28 cellular contexts compared by ENCODE assay signal in the genomic region with DNA sequence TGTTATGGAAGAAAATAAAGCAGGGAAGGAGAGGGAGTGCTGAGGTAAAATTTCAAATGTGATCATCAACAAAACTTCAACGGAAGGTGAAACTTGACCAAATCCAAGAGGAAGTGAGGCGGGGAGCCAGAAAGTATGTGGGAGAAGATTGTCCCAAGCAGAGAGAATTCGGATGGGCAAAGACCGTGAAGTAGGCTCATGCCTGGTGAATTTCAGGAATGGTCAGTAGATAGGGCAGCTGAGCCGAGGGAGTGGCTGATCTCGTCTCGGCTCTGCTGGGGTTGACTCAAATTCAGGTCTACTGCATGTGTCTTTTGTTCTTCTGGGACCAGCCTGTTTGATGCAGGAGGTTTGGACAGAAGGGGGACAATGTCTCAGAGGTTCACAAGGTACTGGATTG. TPM values are rescaled to one million over a fixed set of nuclear protein-coding genes. Genes with fewer than 3 reads are reported as not detected.
"Had no signal": no experiment of that assay in that cellular context is flagged by ENCODE, and none has a peak within 500 bp of the region (broad histone marks: within the 10 kb centered on the region; RNA-seq: fewer than 3 reads in every experiment).

No MANE protein-coding gene starts in this region.

- H3K9me3 ChIP-seq: breast epithelium, MG63 had no signal

- H3K36me3 Mint-ChIP-seq: activated naive CD4-positive, alpha-beta T cell treated with anti-CD3 and anti-CD28 coated beads, Interleukin-2, amount 50 U/mL, for 24 hours had no signal

- H3K4me3 Mint-ChIP-seq: activated CD8-positive, alpha-beta T cell treated with anti-CD3 and anti-CD28 coated beads for 36 hours; activated naive CD4-positive, alpha-beta T cell treated with anti-CD3 and anti-CD28 coated beads, Interleukin-2, amount 50 U/mL, for 24 hours had no signal

- H3K4me1 Mint-ChIP-seq: activated naive CD4-positive, alpha-beta T cell treated with anti-CD3 and anti-CD28 coated beads, Interleukin-2, amount 50 U/mL, for 24 hours had no signal

- H3K4me3 ChIP-seq: breast epithelium, MG63, SK-N-MC had no signal

- H3K27me3 ChIP-seq: MG63 had no signal

- H3K27ac Mint-ChIP-seq: activated CD8-positive, alpha-beta T cell treated with anti-CD3 and anti-CD28 coated beads for 36 hours; activated naive CD4-positive, alpha-beta T cell treated with anti-CD3 and anti-CD28 coated beads, Interleukin-2, amount 50 U/mL, for 24 hours had no signal

- H3K27ac ChIP-seq: breast epithelium, SK-N-MC had no signal

- ATAC-seq: activated CD4-positive, CD25-positive, alpha-beta regulatory T cell treated with anti-CD3 and anti-CD28 coated beads, Interleukin-2, amount 50 U/mL, for 24 hours; activated CD8-positive, alpha-beta T cell treated with anti-CD3 and anti-CD28 coated beads for 36 hours; Panc1; Right ventricle myocardium inferior had no signal

- H3K4me1 ChIP-seq: breast epithelium had no signal

- DNase-seq: activated CD4-positive, alpha-beta T cell treated with anti-CD3 and anti-CD28 coated beads for 4 hours; activated CD8-positive, alpha-beta memory T cell treated with anti-CD3 and anti-CD28 coated beads, Interleukin-2, amount 50 U/mL, for 48 hours; activated CD8-positive, alpha-beta T cell treated with anti-CD3 and anti-CD28 coated beads for 36 hours; activated effector memory CD4-positive, alpha-beta T cell treated with Interleukin-2 at 50 U/mL for 16 hours; activated naive CD4-positive, alpha-beta T cell; activated T-cell treated with anti-CD3 and anti-CD28 coated beads, Interleukin-2, amount 50 U/mL, for 1 hour; aorta; caudate nucleus; MG63; MV-4-11; NCI-H1105; NCI-H1436; NCI-H1694 treated with DMSO at 0.1 percent for 48 hours; NCI-H2029 treated with DMSO at 0.1 percent for 48 hours; NCI-H345; NCI-H510A; NCI-H526 treated with DMSO at 0.1 percent for 48 hours; NCI-H82; OCI-M1; RPMI8226; T-helper 1 cell had no signal

- H3K9me3 Mint-ChIP-seq: activated CD8-positive, alpha-beta T cell treated with anti-CD3 and anti-CD28 coated beads for 36 hours; activated naive CD4-positive, alpha-beta T cell treated with anti-CD3 and anti-CD28 coated beads, Interleukin-2, amount 50 U/mL, for 24 hours had no signal

- H3K36me3 ChIP-seq: breast epithelium, MG63 had no signal

RNA-seq across cellular contexts. Expression of gene TCF15, which starts 59.5 kb away (rescaled TPM):
- total RNA-seq: T-helper 2 cell treated with Interferon-gamma antibody and Interleukin-4, amounts not matched to agents 100 ng/mL and 5 ng/mL, for 36 hours had no signal
- polyA plus RNA-seq: aorta had no signal
